9 cellular contexts compared by ENCODE assay signal in genomic region chrX:103830848-103831247, GRCh38. TPM values are rescaled to one million over a fixed set of nuclear protein-coding genes. Genes with fewer than 3 reads are reported as not detected.
DNase-seq lines count a peak whose midpoint lies in the region; ATAC-seq and TF ChIP-seq lines count a peak whose summit lies in the region.
"Had no signal": no experiment of that assay in that cellular context is flagged by ENCODE, and none has a peak within 500 bp of the region (broad histone marks: within the 10 kb centered on the region; RNA-seq: fewer than 3 reads in every experiment).

No MANE protein-coding gene starts in this region.

- WGBS in right cardiac atrium, result 66% methylated on average over 7 of the region's 7 CpGs
- WGBS in sigmoid colon, 2 donors, result 75 to 82% methylated on average over 7 of the region's 7 CpGs

- H3K4me1 ChIP-seq in right cardiac atrium (ENCODE audit: control insufficient read depth, insufficient read depth, low read length), result no peaks in the 10 kb centered on the region
- peaks cover 0 to 29% (median 4%) of the 10 kb centered on the region in 4 donors for H3K4me1 ChIP-seq in sigmoid colon

- peak overlapping the region; percentile 91 for H3K27ac ChIP-seq in right cardiac atrium (ENCODE audit: low read length)
- peak overlapping the region; percentile 82 to 88 (median 86) for H3K27ac ChIP-seq in sigmoid colon

- H3K4me1 Mint-ChIP-seq in T-helper 17 cell, result peaks cover 4% of the 10 kb centered on the region

- no peak for TF ChIP-seq CTCF in sigmoid colon (IDR thresholded peaks at IDR 0.05)

- H3K27me3 Mint-ChIP-seq in T-helper 17 cell, result peaks cover 9% of the 10 kb centered on the region

- TF ChIP-seq POLR2A in sigmoid colon (IDR thresholded peaks at IDR 0.05), result no peak

- no peak overlapping the region for H3K27ac Mint-ChIP-seq in T-helper 17 cell
- H3K27ac Mint-ChIP-seq: activated naive CD8-positive, alpha-beta T cell treated with anti-CD3 and anti-CD28 coated beads, Interleukin-2, amount 10 ng/mL, durations not matched to agents 7 days and 5 days had no signal

- TF ChIP-seq EP300 in sigmoid colon (IDR thresholded peaks at IDR 0.05), result no peak

- peak overlapping the region; percentile 89 for H3K4me3 ChIP-seq in right cardiac atrium (ENCODE audit: low read length)
- peak overlapping the region in 2 of 4 donors; percentile 62 to 67 for H3K4me3 ChIP-seq in sigmoid colon

- ATAC-seq in T-helper 17 cell (no peak), right cardiac atrium (peak; percentile 41 to 53), HG03025 (IDR thresholded peaks at IDR 0.05; ENCODE audit: low FRiP score, unreplicated experiment) (no peak), HG02852 (IDR thresholded peaks at IDR 0.05; ENCODE audit: unreplicated experiment) (no peak)

- no peaks in the 10 kb centered on the region for H3K36me3 Mint-ChIP-seq in T-helper 17 cell (ENCODE audit: low read depth)
- H3K36me3 Mint-ChIP-seq: activated naive CD8-positive, alpha-beta T cell treated with anti-CD3 and anti-CD28 coated beads, Interleukin-2, amount 10 ng/mL, durations not matched to agents 7 days and 5 days had no signal

- H3K27me3 ChIP-seq in right cardiac atrium (ENCODE audit: control insufficient read depth, insufficient read depth), result no peaks in the 10 kb centered on the region
- H3K27me3 ChIP-seq in sigmoid colon, result peaks cover 0 to 3% (median 0%) of the 10 kb centered on the region in 3 donors

- intact Hi-C loops in right cardiac atrium (cut with DNase I), result no loop called here
- intact Hi-C loops in sigmoid colon (cut with DNase I), result loop anchor here (5.0 kb wide), 1 partner anchor 144 kb away; the partner anchor contains the start of gene MORF4L2

- H3K4me3 Mint-ChIP-seq in T-helper 17 cell, result peak overlapping the region; percentile 52

- DNase-seq in NCI-H748 (lab: John Stamatoyannopoulos, UW; ENCODE audit: unreplicated experiment), result peak; percentile 18
- no peak for DNase-seq in NCI-H748 treated with DMSO at 0.1 percent for 48 hours (lab: John Stamatoyannopoulos, UW)
- DNase-seq in T-helper 17 cell, result no peak
- DNase-seq in right cardiac atrium, result no peak
- no peak for DNase-seq in sigmoid colon
- no peak for DNase-seq in GM19238 (ENCODE audit: insufficient read length, low spot score)

- H3K36me3 ChIP-seq in sigmoid colon, result no peaks in the 10 kb centered on the region

- H3K9me3 ChIP-seq in T-helper 17 cell (ENCODE audit: control insufficient read depth, low read length, poor library complexity, severe bottlenecking) (no peaks in the 10 kb centered on the region), right cardiac atrium (ENCODE audit: control insufficient read depth, low read length) (no peaks in the 10 kb centered on the region), sigmoid colon (no peaks in the 10 kb centered on the region)

RNA-seq across cellular contexts. Expression of gene RAB9B, which starts 1.2 kb away (rescaled TPM):
- total RNA-seq in T-helper 17 cell, result under 1 TPM; 0.18 to 0.25 TPM
- total RNA-seq in right cardiac atrium, result 10 to 100 TPM; 18.2 to 28.3 (median 22.4) TPM
- polyA plus RNA-seq in right cardiac atrium, result 11.5 TPM
- total RNA-seq in sigmoid colon, result 10 to 100 TPM in 3 of 4 donors, 1 to 10 TPM in 1; 9.2 to 18.8 (median 12.6) TPM
- under 1 TPM; under 0.01 to 0.64 (median 0.23) TPM for polyA plus RNA-seq in sigmoid colon

RNA-seq across cellular contexts. Expression of gene PLP1, which starts 54.2 kb away (rescaled TPM):
- total RNA-seq in T-helper 17 cell (not detected), right cardiac atrium (10 to 100 TPM; 14.0 to 33.0 (median 27.4) TPM), sigmoid colon (100 to 1,000 TPM in 1 of 4 donors, 10 to 100 TPM in 3; 32.7 to 112 (median 47.0) TPM)
- polyA plus RNA-seq in right cardiac atrium (25.9 TPM), sigmoid colon (10 to 100 TPM in 1 of 3 donors, 1 to 10 TPM in 2; 1.6 to 10.2 (median 3.6) TPM)
- total RNA-seq: activated naive CD8-positive, alpha-beta T cell treated with anti-CD3 and anti-CD28 coated beads, Interleukin-2, amount 10 ng/mL, durations not matched to agents 7 days and 5 days had no signal

Comparison
In these comparisons a context has a peak if more than half of its experiments do, and no peak if none do; other contexts are left out.
1. ATAC-seq: peak in right cardiac atrium (2 of 2); none in T-helper 17 cell (single experiment), HG03025 (single experiment) and HG02852 (single experiment).
2. RNA of gene RAB9B, which starts 1.2 kb away (total RNA-seq): 18.2 to 28.3 TPM in right cardiac atrium and 9.2 to 18.8 TPM in sigmoid colon; 0.18 to 0.25 TPM in T-helper 17 cell; every median in the first group is over 4 times any median in the second.
3. RNA of gene PLP1, which starts 54.2 kb away (total RNA-seq): 32.7 to 112 TPM in sigmoid colon and 14.0 to 33.0 TPM in right cardiac atrium; not detected in T-helper 17 cell; every median in the first group is over 10 times any median in the second.